In the genomic region with DNA sequence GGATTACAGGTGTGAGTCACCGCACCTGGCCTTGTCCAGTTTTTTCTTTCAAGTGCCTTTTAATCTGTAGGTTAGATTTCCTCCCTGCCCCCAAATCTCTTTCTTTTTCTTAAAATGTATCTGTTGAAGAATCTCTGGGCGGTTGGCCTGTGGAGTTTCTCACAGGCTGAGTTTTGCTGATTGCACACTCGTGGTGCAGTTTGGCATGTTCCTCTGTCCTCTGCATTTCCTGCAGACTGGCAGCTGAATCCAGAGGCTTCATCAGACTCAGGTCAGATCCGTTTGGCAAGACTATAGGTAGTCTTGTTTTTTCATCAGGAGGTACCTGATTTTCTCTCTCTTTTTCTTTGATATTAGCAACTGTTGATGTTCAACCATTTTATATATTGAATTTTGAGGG, we compare ENCODE assay signal across 18 cellular contexts. TPM values are rescaled to one million over a fixed set of nuclear protein-coding genes. Genes with fewer than 3 reads are reported as not detected.
A peak's percentile ranks its signal among the peaks of the same experiment; 100 is the strongest.
DNase-seq lines count a peak whose midpoint lies in the region; ATAC-seq lines count a peak whose summit lies in the region.
"Had no signal": no experiment of that assay in that cellular context is flagged by ENCODE, and none has a peak within 500 bp of the region (broad histone marks: within the 10 kb centered on the region; RNA-seq: fewer than 3 reads in every experiment).

No MANE protein-coding gene starts in this region.

- H3K4me3 ChIP-seq in CD4-positive, alpha-beta memory T cell (ENCODE audit: low read length in 2 of 2): no peak overlapping the region
- no peak overlapping the region for H3K4me3 ChIP-seq in mesendoderm (ENCODE audit: low read length)
- H3K4me3 ChIP-seq: GM23338 had no signal

- H3K36me3 Mint-ChIP-seq in activated T-cell treated with anti-CD3 and anti-CD28 coated beads, Interleukin-2, amount 50 U/mL, for 24 hours (ENCODE audit: low read depth): peaks cover 48% of the 10 kb centered on the region
- peaks cover 47 to 58% of the 10 kb centered on the region in 2 donors for H3K36me3 Mint-ChIP-seq in CD4-positive, alpha-beta memory T cell
- H3K36me3 Mint-ChIP-seq in T-helper 17 cell (ENCODE audit: low read depth): no peaks in the 10 kb centered on the region
- H3K36me3 Mint-ChIP-seq in naive thymus-derived CD8-positive, alpha-beta T cell: peaks cover 5 to 68% (median 27%) of the 10 kb centered on the region in 3 donors

- no peak overlapping the region for H4K5ac ChIP-seq in mesendoderm (ENCODE audit: low read length)

- peak overlapping the region; percentile 6 for H3K27ac ChIP-seq in CD4-positive, alpha-beta memory T cell (ENCODE audit: low read depth, low read length)
- H3K27ac ChIP-seq in mesendoderm (ENCODE audit: low read depth, low read length): no peak overlapping the region
- H3K27ac ChIP-seq: Peyer's patch had no signal

- no peak overlapping the region for H2AK5ac ChIP-seq in mesendoderm (ENCODE audit: low read length)

- H3K9me3 ChIP-seq in CD4-positive, alpha-beta memory T cell (ENCODE audit: control insufficient read depth in 1 of 2, low read length in 2 of 2): no peaks in the 10 kb centered on the region
- H3K9me3 ChIP-seq in T-helper 17 cell (ENCODE audit: control insufficient read depth, low read length, poor library complexity, severe bottlenecking): peaks cover 3% of the 10 kb centered on the region
- H3K9me3 ChIP-seq: Peyer's patch had no signal

- ATAC-seq in T-helper 17 cell (no peak), HG03460 (IDR thresholded peaks at IDR 0.05; ENCODE audit: unreplicated experiment) (no peak)
- no peak for ATAC-seq in naive thymus-derived CD8-positive, alpha-beta T cell
- ATAC-seq: GM23338, HCT116 had no signal

- POLR2A ChIA-PET in CD4-positive, alpha-beta memory T cell (lab: Charles Lee; ENCODE audit: partially characterized antibody): no interaction called here
- POLR2A ChIA-PET in naive thymus-derived CD8-positive, alpha-beta T cell (lab: Charles Lee): interaction anchor here (0.9 to 1.1 kb wide), 3 partner anchors 22 to 324 kb away, joined by 3 to 4 read pairs (median 3); a partner anchor contains a TSS

- no peak overlapping the region for H2BK120ac ChIP-seq in mesendoderm (ENCODE audit: low read depth, low read length)

- intact Hi-C loops in CD4-positive, alpha-beta memory T cell (cut with micrococcal nuclease): no loop called here

- DNase-seq in activated T-cell treated with anti-CD3 and anti-CD28 coated beads, Interleukin-2, amount 50 U/mL, for 24 hours: no peak
- DNase-seq in activated T-cell treated with anti-CD3 and anti-CD28 coated beads for 4 hours (no peak), T-helper 17 cell (no peak), mesendoderm (no peak)
- no peak for DNase-seq in CD4-positive, alpha-beta memory T cell
- DNase-seq in naive thymus-derived CD8-positive, alpha-beta T cell: no peak
- DNase-seq in NK-92 treated with Interleukin-12 subunit alpha and Interleukin-12 subunit beta, amount 100 ng/mL, for 24 hours (lab: John Stamatoyannopoulos, UW): no peak
- DNase-seq: COR-L47, GF-D8, KBM-7, NCI-H1092, NCI-H146, NCI-H510A treated with DMSO at 0.1 percent for 48 hours, Peyer's patch, Right ventricle myocardium superior had no signal

- H3K56ac ChIP-seq in mesendoderm (ENCODE audit: low read length): no peak overlapping the region

- peaks cover 10% of the 10 kb centered on the region for H3K36me3 ChIP-seq in CD4-positive, alpha-beta memory T cell (ENCODE audit: insufficient read depth, low read length)
- H3K36me3 ChIP-seq in mesendoderm (ENCODE audit: control insufficient read depth, insufficient read depth, low read length): no peaks in the 10 kb centered on the region

- H3K9ac ChIP-seq in mesendoderm (ENCODE audit: low read length): no peak overlapping the region

- peak overlapping the region; percentile 27 for H3K27ac Mint-ChIP-seq in activated T-cell treated with anti-CD3 and anti-CD28 coated beads, Interleukin-2, amount 50 U/mL, for 24 hours
- H3K27ac Mint-ChIP-seq in CD4-positive, alpha-beta memory T cell: peak overlapping the region; percentile 48 to 92 (median 81)
- peak overlapping the region; percentile 78 for H3K27ac Mint-ChIP-seq in T-helper 17 cell
- H3K27ac Mint-ChIP-seq in naive thymus-derived CD8-positive, alpha-beta T cell: peak overlapping the region; percentile 74 to 96 (median 94)
- H3K27ac Mint-ChIP-seq: GM23338 had no signal

- H2BK15ac ChIP-seq in mesendoderm (replicated peaks; ENCODE audit: low read depth): no peak overlapping the region

- no peaks in the 10 kb centered on the region for H3K27me3 Mint-ChIP-seq in activated T-cell treated with anti-CD3 and anti-CD28 coated beads, Interleukin-2, amount 50 U/mL, for 24 hours
- no peaks in the 10 kb centered on the region for H3K27me3 Mint-ChIP-seq in CD4-positive, alpha-beta memory T cell
- H3K27me3 Mint-ChIP-seq in T-helper 17 cell: no peaks in the 10 kb centered on the region
- no peaks in the 10 kb centered on the region for H3K27me3 Mint-ChIP-seq in naive thymus-derived CD8-positive, alpha-beta T cell

- no peaks in the 10 kb centered on the region for H3K79me1 ChIP-seq in mesendoderm (ENCODE audit: low read length)

- no peak overlapping the region for H2BK5ac ChIP-seq in mesendoderm (ENCODE audit: low read length)

- no peak overlapping the region for H3K4me3 Mint-ChIP-seq in activated T-cell treated with anti-CD3 and anti-CD28 coated beads, Interleukin-2, amount 50 U/mL, for 24 hours
- peak overlapping the region in 5 of 8 donors; percentile 13 to 68 (median 45) for H3K4me3 Mint-ChIP-seq in CD4-positive, alpha-beta memory T cell
- no peak overlapping the region for H3K4me3 Mint-ChIP-seq in T-helper 17 cell
- peak overlapping the region in 9 of 10 donors; percentile 46 to 99 (median 77) for H3K4me3 Mint-ChIP-seq in naive thymus-derived CD8-positive, alpha-beta T cell
- H3K4me3 Mint-ChIP-seq: GM23338 had no signal

- CTCF ChIA-PET in CD4-positive, alpha-beta memory T cell (lab: Charles Lee; ENCODE audit: partially characterized antibody): interaction anchor here (1.3 to 4.6 kb wide), 3 partner anchors 11 to 45 kb away, joined by 3 to 53 read pairs (median 8); no protein-coding TSS in a partner anchor

- H3K18ac ChIP-seq in mesendoderm (ENCODE audit: low read length): no peak overlapping the region

- H3K27me3 ChIP-seq in CD4-positive, alpha-beta memory T cell (ENCODE audit: insufficient read depth, low read length): no peaks in the 10 kb centered on the region
- H3K27me3 ChIP-seq in mesendoderm (ENCODE audit: insufficient read depth, low read length, poor library complexity): no peaks in the 10 kb centered on the region
- H3K27me3 ChIP-seq: Peyer's patch had no signal

- H3K4ac ChIP-seq in mesendoderm (ENCODE audit: low read depth, low read length): no peak overlapping the region

- peaks cover 86% of the 10 kb centered on the region for H3K4me1 ChIP-seq in CD4-positive, alpha-beta memory T cell (ENCODE audit: insufficient read depth, low read length)
- peaks cover 2% of the 10 kb centered on the region for H3K4me1 ChIP-seq in mesendoderm (ENCODE audit: control insufficient read depth, low read depth, low read length)

- no peak overlapping the region for H3K4me2 ChIP-seq in mesendoderm (ENCODE audit: low read length)
- H3K4me2 ChIP-seq: GM23338 had no signal

- H4K8ac ChIP-seq in mesendoderm (ENCODE audit: low read depth, low read length): no peak overlapping the region

- peaks cover 83% of the 10 kb centered on the region for H3K4me1 Mint-ChIP-seq in activated T-cell treated with anti-CD3 and anti-CD28 coated beads, Interleukin-2, amount 50 U/mL, for 24 hours (ENCODE audit: low read depth)
- H3K4me1 Mint-ChIP-seq in CD4-positive, alpha-beta memory T cell: peaks cover 54 to 98% (median 71%) of the 10 kb centered on the region in 4 donors
- peaks cover 53% of the 10 kb centered on the region for H3K4me1 Mint-ChIP-seq in T-helper 17 cell
- peaks cover 30 to 92% (median 80%) of the 10 kb centered on the region in 4 donors for H3K4me1 Mint-ChIP-seq in naive thymus-derived CD8-positive, alpha-beta T cell

- H3K23ac ChIP-seq in mesendoderm (ENCODE audit: low read length): no peak overlapping the region

- H3K79me2 ChIP-seq in mesendoderm (ENCODE audit: control insufficient read depth, insufficient read depth, low read length): no peaks in the 10 kb centered on the region

- no CpG with 5 or more reads among the region's 4 CpGs for WGBS in mesendoderm (ENCODE audit: extremely low coverage, insufficient coverage, low lambda C conversion rate)

- H3K9me3 Mint-ChIP-seq in activated T-cell treated with anti-CD3 and anti-CD28 coated beads, Interleukin-2, amount 50 U/mL, for 24 hours: peaks cover 3% of the 10 kb centered on the region
- peaks cover 0 to 3% (median 0%) of the 10 kb centered on the region in 8 donors for H3K9me3 Mint-ChIP-seq in CD4-positive, alpha-beta memory T cell
- peaks cover 0 to 2% (median 0%) of the 10 kb centered on the region in 9 donors for H3K9me3 Mint-ChIP-seq in naive thymus-derived CD8-positive, alpha-beta T cell
- H3K9me3 Mint-ChIP-seq: GM23338 had no signal

RNA-seq across cellular contexts. Expression of a gene that starts 5.5 kb away (rescaled TPM):
- 10 to 100 TPM; 30.6 to 36.6 TPM for total RNA-seq in CD4-positive, alpha-beta memory T cell
- polyA plus RNA-seq in CD4-positive, alpha-beta memory T cell: 10 to 100 TPM; 15.3 to 15.5 TPM
- total RNA-seq in T-helper 17 cell: 10 to 100 TPM; 16.4 to 21.2 TPM
- total RNA-seq in naive thymus-derived CD8-positive, alpha-beta T cell: 10 to 100 TPM; 47.2 to 48.1 TPM
- 10 to 100 TPM in 2 of 3 donors, 1 to 10 TPM in 1; 8.6 to 17.5 (median 14.6) TPM for polyA plus RNA-seq in naive thymus-derived CD8-positive, alpha-beta T cell
- polyA plus RNA-seq in mesendoderm (2013, experiment 1 of 2): 2.7 TPM
- 2.8 TPM for polyA plus RNA-seq in mesendoderm (2013, experiment 2 of 2)

Comparison
In these comparisons a context has a peak if more than half of its experiments do, and no peak if none do; other contexts are left out.
1. H3K27ac Mint-ChIP-seq: peak in every context shown above with its lines; median percentile 94 in naive thymus-derived CD8-positive, alpha-beta T cell; 81 in CD4-positive, alpha-beta memory T cell; 78 in T-helper 17 cell; 27 in activated T-cell treated with anti-CD3 and anti-CD28 coated beads, Interleukin-2, amount 50 U/mL, for 24 hours.
2. H3K4me3 Mint-ChIP-seq: peak in CD4-positive, alpha-beta memory T cell (5 of 8) and naive thymus-derived CD8-positive, alpha-beta T cell (9 of 10); none in activated T-cell treated with anti-CD3 and anti-CD28 coated beads, Interleukin-2, amount 50 U/mL, for 24 hours (single experiment) and T-helper 17 cell (single experiment).